31 cellular contexts compared by ENCODE assay signal in the genomic region with DNA sequence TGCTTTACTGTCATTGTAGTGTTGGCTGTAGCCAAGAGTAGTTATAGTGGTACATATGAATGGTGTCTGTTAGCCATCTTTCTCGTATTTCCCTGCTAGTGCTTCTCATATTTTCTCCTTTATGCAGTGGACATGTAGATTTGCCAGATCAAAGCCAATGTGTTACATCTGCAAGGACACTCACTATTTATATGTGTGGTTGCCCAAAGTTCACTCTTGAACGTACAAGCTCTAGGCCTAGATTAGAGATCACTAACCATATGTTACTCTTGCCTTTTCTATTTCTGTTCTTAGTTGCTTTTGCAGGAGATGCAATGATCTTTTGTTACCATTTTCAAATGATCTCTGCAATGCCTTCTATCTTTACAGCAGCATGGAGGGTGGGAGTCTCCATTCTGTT.
"Had no signal": no experiment of that assay in that cellular context is flagged by ENCODE, and none has a peak within 500 bp of the region (broad histone marks: within the 10 kb centered on the region; RNA-seq: fewer than 3 reads in every experiment).

No MANE protein-coding gene starts in this region.

- H3K4me3 ChIP-seq: ascending aorta, cardiac muscle cell had no signal

- ATAC-seq: activated CD4-positive, alpha-beta T cell treated with anti-CD3 and anti-CD28 coated beads for 36 hours; activated CD4-positive, CD25-positive, alpha-beta regulatory T cell treated with anti-CD3 and anti-CD28 coated beads, Interleukin-2, amount 50 U/mL, for 24 hours; activated CD8-positive, alpha-beta memory T cell treated with anti-CD3 and anti-CD28 coated beads, Interleukin-2, amount 10 ng/mL, durations not matched to agents 7 days and 5 days; activated CD8-positive, alpha-beta T cell treated with anti-CD3 and anti-CD28 coated beads, Interleukin-2, amount 10 ng/mL, durations not matched to agents 7 days and 5 days; activated naive CD8-positive, alpha-beta T cell treated with anti-CD3 and anti-CD28 coated beads, Interleukin-2, amount 50 U/mL, for 24 hours; T-cell; T-helper 17 cell had no signal

- FAIRE-seq: bronchial epithelial cell, TTC549 had no signal

- H3K9me3 ChIP-seq: ascending aorta had no signal

- H3K4me1 ChIP-seq: ascending aorta had no signal

- DNase-seq: activated CD4-positive, alpha-beta memory T cell treated with anti-CD3 and anti-CD28 coated beads, Interleukin-2, amount 10 ng/mL, durations not matched to agents 7 days and 5 days; activated CD4-positive, alpha-beta T cell treated with anti-CD3 and anti-CD28 coated beads for 1 hour; activated CD4-positive, alpha-beta T cell treated with anti-CD3 and anti-CD28 coated beads for 36 hours; activated CD4-positive, alpha-beta T cell treated with anti-CD3 and anti-CD28 coated beads for 48 hours; activated CD4-positive, alpha-beta T cell treated with anti-CD3 and anti-CD28 coated beads, Interleukin-2, amount 10 ng/mL, durations not matched to agents 7 days and 5 days; activated CD4-positive, alpha-beta T cell treated with anti-CD3 and anti-CD28 coated beads, Interleukin-2, amount 50 U/mL, for 48 hours; activated CD4-positive, CD25-positive, alpha-beta regulatory T cell; activated CD8-positive, alpha-beta memory T cell treated with anti-CD3 and anti-CD28 coated beads for 24 hours; activated CD8-positive, alpha-beta memory T cell treated with anti-CD3 and anti-CD28 coated beads, Interleukin-2, amount 10 ng/mL, durations not matched to agents 7 days and 5 days; activated CD8-positive, alpha-beta memory T cell treated with anti-CD3 and anti-CD28 coated beads, Interleukin-2, amount 50 U/mL, for 48 hours; activated CD8-positive, alpha-beta T cell treated with anti-CD3 and anti-CD28 coated beads, Interleukin-2, amount 10 ng/mL, durations not matched to agents 7 days and 5 days; activated effector memory CD4-positive, alpha-beta T cell treated with Interleukin-2 at 50 U/mL for 16 hours; activated gamma-delta T cell; activated naive CD4-positive, alpha-beta T cell treated with anti-CD3 and anti-CD28 coated beads, Interleukin-2, amount 10 ng/mL, durations not matched to agents 7 days and 5 days; activated naive CD4-positive, alpha-beta T cell treated with Interleukin-2 at 50 U/mL for 16 hours; activated naive CD8-positive, alpha-beta T cell treated with anti-CD3 and anti-CD28 coated beads, Interleukin-2, amount 10 ng/mL, durations not matched to agents 7 days and 5 days; activated naive CD8-positive, alpha-beta T cell treated with anti-CD3 and anti-CD28 coated beads, Interleukin-2, amount 50 U/mL, for 24 hours; activated T-cell treated with anti-CD3 and anti-CD28 coated beads, Interleukin-2, amount 50 U/mL, for 24 hours; activated T-cell treated with anti-CD3 and anti-CD28 coated beads, Interleukin-2, amount 50 U/mL, for 48 hours; amygdala; anterior cingulate cortex; caudate nucleus; cerebellar nuclear complex; T-cell; T-helper 17 cell had no signal

- H3K27ac ChIP-seq: ascending aorta, cardiac muscle cell, VCaP had no signal

- H3K27me3 ChIP-seq: ascending aorta, cardiac muscle cell had no signal

- H3K36me3 ChIP-seq: ascending aorta, cardiac muscle cell had no signal
